22 cellular contexts compared by ENCODE assay signal in genomic region chr4:166535865-166536264, GRCh38.
DNase-seq lines count a peak whose midpoint lies in the region; FAIRE-seq and TF ChIP-seq lines count a peak whose summit lies in the region.
"Had no signal": no experiment of that assay in that cellular context is flagged by ENCODE, and none has a peak within 500 bp of the region (broad histone marks: within the 10 kb centered on the region; RNA-seq: fewer than 3 reads in every experiment).

No MANE protein-coding gene starts in this region.

- no peaks in the 10 kb centered on the region for H4K20me1 ChIP-seq in OCI-LY1 (ENCODE audit: insufficient read depth, low read length)
- H4K20me1 ChIP-seq: BLaER1 had no signal

- no peak overlapping the region for H3K27ac ChIP-seq in OCI-LY1 (ENCODE audit: low read depth, low read length, poor library complexity, severe bottlenecking)
- H3K27ac ChIP-seq in Peyer's patch: no peak overlapping the region
- H3K27ac ChIP-seq in kidney (ENCODE audit: low read depth in 2 of 2, low read length in 2 of 2): no peak overlapping the region
- H3K27ac ChIP-seq: BLaER1, SJSA1 had no signal

- H3K9me2 ChIP-seq in OCI-LY1 (ENCODE audit: low read depth, low read length): no peaks in the 10 kb centered on the region

- peak overlapping the region; percentile 42 for H3K4me3 Mint-ChIP-seq in Caco-2 (ENCODE audit: unreplicated experiment)
- no peak overlapping the region for H3K4me3 Mint-ChIP-seq in neural crest cell
- H3K4me3 Mint-ChIP-seq: CD4-positive, CD25-positive, alpha-beta regulatory T cell had no signal

- H3K9me3 ChIP-seq in Caco-2: no peaks in the 10 kb centered on the region
- H3K9me3 ChIP-seq in OCI-LY1 (ENCODE audit: low read length): no peaks in the 10 kb centered on the region
- H3K9me3 ChIP-seq in Peyer's patch: no peaks in the 10 kb centered on the region
- H3K9me3 ChIP-seq in kidney (ENCODE audit: control insufficient read depth in 1 of 2, low read length in 2 of 2): no peaks in the 10 kb centered on the region
- H3K9me3 ChIP-seq: BLaER1, SJSA1 had no signal

- FAIRE-seq in kidney (lab: Jason Lieb, UNC): no peak
- FAIRE-seq: G401.6, K562, RCC 7860 had no signal

- H3K9ac ChIP-seq in OCI-LY1 (ENCODE audit: low read length): no peak overlapping the region
- no peak overlapping the region for H3K9ac ChIP-seq in kidney (ENCODE audit: low read length in 2 of 2)
- H3K9ac ChIP-seq: BLaER1 had no signal

- H3K27me3 Mint-ChIP-seq in Caco-2 (ENCODE audit: insufficient read depth, unreplicated experiment) (peaks cover under 1% of the 10 kb centered on the region), neural crest cell (ENCODE audit: low read depth) (no peaks in the 10 kb centered on the region)
- H3K27me3 Mint-ChIP-seq: CD4-positive, CD25-positive, alpha-beta regulatory T cell had no signal

- no peaks in the 10 kb centered on the region for H3K36me3 ChIP-seq in Caco-2 (ENCODE audit: control insufficient read depth, insufficient read depth, low read length)
- no peaks in the 10 kb centered on the region for H3K36me3 ChIP-seq in OCI-LY1 (ENCODE audit: insufficient read depth, low read length)
- no peaks in the 10 kb centered on the region for H3K36me3 ChIP-seq in Peyer's patch
- no peaks in the 10 kb centered on the region for H3K36me3 ChIP-seq in kidney (ENCODE audit: control insufficient read depth in 1 of 2, insufficient read depth in 2 of 2, low read length in 2 of 2)
- H3K36me3 ChIP-seq: BLaER1, SJSA1 had no signal

- DNase-seq in Caco-2 (peak in 1 of 2 experiments; percentile 6), choroid plexus epithelial cell (ENCODE audit: low read depth) (peak; percentile 7), neural crest cell (ENCODE audit: low read depth, low spot score) (no peak), NCI-H2196 (lab: John Stamatoyannopoulos, UW; ENCODE audit: unreplicated experiment) (no peak), Peyer's patch (no peak), NCI-H146 treated with DMSO at 0.1 percent for 48 hours (lab: John Stamatoyannopoulos, UW; ENCODE audit: unreplicated experiment) (no peak), kidney (no peak)
- DNase-seq: CD4-positive, CD25-positive, alpha-beta regulatory T cell; DMS53; GOT3; MV-4-11; NCI-H1105; NCI-H1436 treated with DMSO at 0.1 percent for 48 hours; NCI-H1930; NCI-H446 treated with DMSO at 0.1 percent for 48 hours; NCI-H526 treated with DMSO at 0.1 percent for 48 hours had no signal

- no peaks in the 10 kb centered on the region for H3K9me3 Mint-ChIP-seq in Caco-2 (ENCODE audit: unreplicated experiment)
- peaks cover 9% of the 10 kb centered on the region for H3K9me3 Mint-ChIP-seq in neural crest cell

- H3K4me1 ChIP-seq in Caco-2 (peaks cover 7% of the 10 kb centered on the region), OCI-LY1 (ENCODE audit: insufficient read depth, low read length, severe bottlenecking) (peaks cover 13% of the 10 kb centered on the region), Peyer's patch (no peaks in the 10 kb centered on the region), kidney (ENCODE audit: control insufficient read depth in 1 of 2, insufficient read depth in 1 of 2, low read depth in 1 of 2, low read length in 2 of 2) (no peaks in the 10 kb centered on the region)
- H3K4me1 ChIP-seq: BLaER1, SJSA1 had no signal

- intact Hi-C loops in Caco-2 (cut with micrococcal nuclease; ENCODE audit: unreplicated experiment): no loop called here
- intact Hi-C loops in kidney (cut with DNase I): no loop called here

- H3K4me3 ChIP-seq in Caco-2 (ENCODE audit: low read depth, low read length) (no peak overlapping the region), OCI-LY1 (ENCODE audit: low read depth, low read length, poor library complexity, severe bottlenecking) (no peak overlapping the region), choroid plexus epithelial cell (ENCODE audit: low read depth, low read length) (no peak overlapping the region), Peyer's patch (no peak overlapping the region), kidney (ENCODE audit: low read length in 2 of 2) (no peak overlapping the region)
- H3K4me3 ChIP-seq: BLaER1, K562, SJSA1 had no signal

- H3K27ac Mint-ChIP-seq in Caco-2 (ENCODE audit: unreplicated experiment): peak overlapping the region; percentile 23
- H3K27ac Mint-ChIP-seq in neural crest cell (ENCODE audit: unreplicated experiment): peak overlapping the region; percentile 3
- H3K27ac Mint-ChIP-seq: CD4-positive, CD25-positive, alpha-beta regulatory T cell had no signal

- no peaks in the 10 kb centered on the region for H3K79me2 ChIP-seq in OCI-LY1 (ENCODE audit: insufficient read depth, low read length)

- POLR2A ChIA-PET in Caco-2 (lab: Charles Lee): no interaction called here

- TF ChIP-seq CTCF in Caco-2 (IDR thresholded peaks at IDR 0.05; ENCODE audit: insufficient read depth in 1 of 2, low read depth in 1 of 2, low read length in 1 of 2, severe bottlenecking in 1 of 2, unreplicated experiment in 1 of 2) (no peak), OCI-LY1 (IDR thresholded peaks at IDR 0.05; ENCODE audit: low read length) (no peak), choroid plexus epithelial cell (conservative IDR thresholded peaks at IDR 0.05; ENCODE audit: low read depth, low read length) (no peak), neural crest cell (conservative IDR thresholded peaks at IDR 0.05) (no peak), Peyer's patch (IDR thresholded peaks at IDR 0.05) (no peak), kidney (IDR thresholded peaks at IDR 0.05; ENCODE audit: borderline replicate concordance, extremely low read depth, insufficient read depth) (no peak)

- H3F3A ChIP-seq in OCI-LY1 (ENCODE audit: insufficient read depth, low read length): no peaks in the 10 kb centered on the region

- TF ChIP-seq POLR2A in Peyer's patch (IDR thresholded peaks at IDR 0.05): no peak

- no peaks in the 10 kb centered on the region for H3K36me3 Mint-ChIP-seq in Caco-2 (ENCODE audit: insufficient read depth, unreplicated experiment)
- H3K36me3 Mint-ChIP-seq in neural crest cell (ENCODE audit: low read depth): no peaks in the 10 kb centered on the region
- H3K36me3 Mint-ChIP-seq: CD4-positive, CD25-positive, alpha-beta regulatory T cell had no signal

- CTCF ChIA-PET in Caco-2 (lab: Charles Lee): no interaction called here

- H3K27me3 ChIP-seq in Caco-2 (replicated peaks; ENCODE audit: control insufficient read depth, insufficient read depth, low read length): no peaks in the 10 kb centered on the region
- no peaks in the 10 kb centered on the region for H3K27me3 ChIP-seq in OCI-LY1 (ENCODE audit: insufficient read depth, low read length)
- no peaks in the 10 kb centered on the region for H3K27me3 ChIP-seq in Peyer's patch
- H3K27me3 ChIP-seq: BLaER1, SJSA1 had no signal

- H3K4me2 ChIP-seq in OCI-LY1 (ENCODE audit: low read length): peak overlapping the region; percentile 35; the same call in 1 of the 2 replicates
- H3K4me2 ChIP-seq: BLaER1 had no signal

- H3K4me1 Mint-ChIP-seq in Caco-2 (ENCODE audit: low read depth, unreplicated experiment) (peaks cover 8% of the 10 kb centered on the region), neural crest cell (no peaks in the 10 kb centered on the region)
- H3K4me1 Mint-ChIP-seq: CD4-positive, CD25-positive, alpha-beta regulatory T cell had no signal

- H2AFZ ChIP-seq in OCI-LY1 (ENCODE audit: low read length): no peak overlapping the region

- BruUV-seq in Caco-2 (replicated peaks; lab: Mats Ljungman, UMichigan): no TSS peak
